Comparison of ENCODE assay signal across 27 cellular contexts in genomic region chr13:71358218-71358617, GRCh38.
"Had no signal": no experiment of that assay in that cellular context is flagged by ENCODE, and none has a peak within 500 bp of the region (broad histone marks: within the 10 kb centered on the region; RNA-seq: fewer than 3 reads in every experiment).

No MANE protein-coding gene starts in this region.

- H2AFZ ChIP-seq: parathyroid adenoma had no signal

- H3K27ac ChIP-seq: adrenal gland, body of pancreas, heart left ventricle, parathyroid adenoma, psoas muscle, suprapubic skin, tibial artery, upper lobe of right lung had no signal

- H3K36me3 ChIP-seq: adrenal gland, heart left ventricle, suprapubic skin, tibial artery, upper lobe of right lung had no signal

- H3K27me3 ChIP-seq: adrenal gland, body of pancreas, heart left ventricle, suprapubic skin, tibial artery, upper lobe of right lung had no signal

- FAIRE-seq: kidney had no signal

- DNase-seq: activated CD4-positive, alpha-beta memory T cell treated with anti-CD3 and anti-CD28 coated beads for 36 hours; activated CD4-positive, alpha-beta T cell treated with anti-CD3 and anti-CD28 coated beads, Interleukin-2, amount 10 ng/mL, durations not matched to agents 24 days and 14 days; activated CD4-positive, CD25-positive, alpha-beta regulatory T cell treated with anti-CD3 and anti-CD28 coated beads, Interleukin-2, amount 50 U/mL, for 72 hours; activated CD8-positive, alpha-beta memory T cell treated with anti-CD3 and anti-CD28 coated beads, Interleukin-2, amount 50 U/mL, for 4 hours; activated effector memory CD4-positive, alpha-beta T cell treated with anti-CD3 and anti-CD28 coated beads, Interleukin-2, amount 50 U/mL, for 16 hours; activated naive CD4-positive, alpha-beta T cell treated with anti-CD3 and anti-CD28 coated beads for 36 hours; activated naive CD8-positive, alpha-beta T cell treated with anti-CD3 and anti-CD28 coated beads for 36 hours; activated T-cell treated with anti-CD3 and anti-CD28 coated beads, Interleukin-2, amount 50 U/mL, for 1 hour; adrenal gland; aorta; body of pancreas; caudate nucleus; cortex of kidney; heart left ventricle; hypothalamus; immature natural killer cell; kidney; midbrain; naive thymus-derived CD8-positive, alpha-beta T cell; nucleus accumbens; psoas muscle; stimulated activated naive CD4-positive, alpha-beta T cell; T-helper 2 cell; tibial artery; upper lobe of right lung had no signal

- H3K4me1 ChIP-seq: adrenal gland, body of pancreas, heart left ventricle, parathyroid adenoma, psoas muscle, suprapubic skin, tibial artery, upper lobe of right lung had no signal

- H3K9ac ChIP-seq: parathyroid adenoma had no signal

- H3K9me3 ChIP-seq: adrenal gland, body of pancreas, heart left ventricle, psoas muscle, suprapubic skin, tibial artery, upper lobe of right lung had no signal

- H3K4me3 ChIP-seq: adrenal gland, body of pancreas, heart left ventricle, psoas muscle, suprapubic skin, tibial artery, upper lobe of right lung had no signal

- H3K79me2 ChIP-seq: parathyroid adenoma had no signal
